ENCODE assay signal across 1 cellular context in the genomic region with DNA sequence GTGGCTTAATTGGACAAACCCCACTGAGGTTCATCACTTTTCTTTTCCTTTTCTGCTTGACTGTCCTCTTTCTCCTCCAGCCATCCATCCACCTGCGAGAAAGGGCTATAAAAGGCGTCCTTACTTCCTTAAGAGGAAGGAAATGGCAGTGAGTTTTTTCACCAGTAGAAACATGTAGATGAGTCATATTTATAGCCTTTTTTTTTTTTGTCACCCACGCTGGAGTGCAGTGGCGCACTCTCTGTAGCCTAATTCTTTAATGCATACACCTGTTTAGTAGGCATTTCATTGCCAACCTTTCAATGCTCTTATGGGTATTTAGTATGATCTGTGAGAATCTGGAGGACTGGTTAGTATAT.
TF ChIP-seq lines count a peak whose summit lies in the region.

No MANE protein-coding gene starts in this region.

TF ChIP-seq in WTC11, 78 proteins besides CTCF, POLR2A, EP300 and RAD21 (continued from another document):
- TF ChIP-seq PRDM15 (CRISPR knock-in tag; IDR thresholded peaks at IDR 0.05) = no peak
- TF ChIP-seq PRRX2 (CRISPR knock-in tag; IDR thresholded peaks at IDR 0.05) = no peak
- TF ChIP-seq, protein P1, sequence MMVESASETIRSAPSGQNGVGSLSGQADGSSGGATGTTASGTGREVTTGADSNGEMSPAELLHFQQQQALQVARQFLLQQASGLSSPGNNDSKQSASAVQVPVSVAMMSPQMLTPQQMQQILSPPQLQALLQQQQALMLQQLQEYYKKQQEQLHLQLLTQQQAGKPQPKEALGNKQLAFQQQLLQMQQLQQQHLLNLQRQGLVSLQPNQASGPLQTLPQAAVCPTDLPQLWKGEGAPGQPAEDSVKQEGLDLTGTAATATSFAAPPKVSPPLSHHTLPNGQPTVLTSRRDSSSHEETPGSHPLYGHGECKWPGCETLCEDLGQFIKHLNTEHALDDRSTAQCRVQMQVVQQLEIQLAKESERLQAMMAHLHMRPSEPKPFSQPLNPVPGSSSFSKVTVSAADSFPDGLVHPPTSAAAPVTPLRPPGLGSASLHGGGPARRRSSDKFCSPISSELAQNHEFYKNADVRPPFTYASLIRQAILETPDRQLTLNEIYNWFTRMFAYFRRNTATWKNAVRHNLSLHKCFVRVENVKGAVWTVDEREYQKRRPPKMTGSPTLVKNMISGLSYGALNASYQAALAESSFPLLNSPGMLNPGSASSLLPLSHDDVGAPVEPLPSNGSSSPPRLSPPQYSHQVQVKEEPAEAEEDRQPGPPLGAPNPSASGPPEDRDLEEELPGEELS (CRISPR knock-in tag; IDR thresholded peaks at IDR 0.05) = no peak
- TF ChIP-seq TCF7 (CRISPR knock-in tag; IDR thresholded peaks at IDR 0.05; ENCODE audit: low read depth) = no peak
- TF ChIP-seq GRHL2 (CRISPR knock-in tag; IDR thresholded peaks at IDR 0.05; ENCODE audit: insufficient replicate concordance, severe bottlenecking) = no peak
- TF ChIP-seq, protein P2, sequence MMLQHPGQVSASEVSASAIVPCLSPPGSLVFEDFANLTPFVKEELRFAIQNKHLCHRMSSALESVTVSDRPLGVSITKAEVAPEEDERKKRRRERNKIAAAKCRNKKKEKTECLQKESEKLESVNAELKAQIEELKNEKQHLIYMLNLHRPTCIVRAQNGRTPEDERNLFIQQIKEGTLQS (CRISPR knock-in tag; conservative IDR thresholded peaks at IDR 0.05) = no peak
- no peak for TF ChIP-seq E2F4 (CRISPR knock-in tag; IDR thresholded peaks at IDR 0.05; ENCODE audit: borderline replicate concordance, low read depth)
- no peak for TF ChIP-seq JAZF1 (CRISPR knock-in tag; IDR thresholded peaks at IDR 0.05)
- TF ChIP-seq, protein P3, sequence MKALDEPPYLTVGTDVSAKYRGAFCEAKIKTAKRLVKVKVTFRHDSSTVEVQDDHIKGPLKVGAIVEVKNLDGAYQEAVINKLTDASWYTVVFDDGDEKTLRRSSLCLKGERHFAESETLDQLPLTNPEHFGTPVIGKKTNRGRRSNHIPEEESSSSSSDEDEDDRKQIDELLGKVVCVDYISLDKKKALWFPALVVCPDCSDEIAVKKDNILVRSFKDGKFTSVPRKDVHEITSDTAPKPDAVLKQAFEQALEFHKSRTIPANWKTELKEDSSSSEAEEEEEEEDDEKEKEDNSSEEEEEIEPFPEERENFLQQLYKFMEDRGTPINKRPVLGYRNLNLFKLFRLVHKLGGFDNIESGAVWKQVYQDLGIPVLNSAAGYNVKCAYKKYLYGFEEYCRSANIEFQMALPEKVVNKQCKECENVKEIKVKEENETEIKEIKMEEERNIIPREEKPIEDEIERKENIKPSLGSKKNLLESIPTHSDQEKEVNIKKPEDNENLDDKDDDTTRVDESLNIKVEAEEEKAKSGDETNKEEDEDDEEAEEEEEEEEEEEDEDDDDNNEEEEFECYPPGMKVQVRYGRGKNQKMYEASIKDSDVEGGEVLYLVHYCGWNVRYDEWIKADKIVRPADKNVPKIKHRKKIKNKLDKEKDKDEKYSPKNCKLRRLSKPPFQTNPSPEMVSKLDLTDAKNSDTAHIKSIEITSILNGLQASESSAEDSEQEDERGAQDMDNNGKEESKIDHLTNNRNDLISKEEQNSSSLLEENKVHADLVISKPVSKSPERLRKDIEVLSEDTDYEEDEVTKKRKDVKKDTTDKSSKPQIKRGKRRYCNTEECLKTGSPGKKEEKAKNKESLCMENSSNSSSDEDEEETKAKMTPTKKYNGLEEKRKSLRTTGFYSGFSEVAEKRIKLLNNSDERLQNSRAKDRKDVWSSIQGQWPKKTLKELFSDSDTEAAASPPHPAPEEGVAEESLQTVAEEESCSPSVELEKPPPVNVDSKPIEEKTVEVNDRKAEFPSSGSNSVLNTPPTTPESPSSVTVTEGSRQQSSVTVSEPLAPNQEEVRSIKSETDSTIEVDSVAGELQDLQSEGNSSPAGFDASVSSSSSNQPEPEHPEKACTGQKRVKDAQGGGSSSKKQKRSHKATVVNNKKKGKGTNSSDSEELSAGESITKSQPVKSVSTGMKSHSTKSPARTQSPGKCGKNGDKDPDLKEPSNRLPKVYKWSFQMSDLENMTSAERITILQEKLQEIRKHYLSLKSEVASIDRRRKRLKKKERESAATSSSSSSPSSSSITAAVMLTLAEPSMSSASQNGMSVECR (CRISPR knock-in tag; IDR thresholded peaks at IDR 0.05; ENCODE audit: borderline replicate concordance) = no peak
- TF ChIP-seq E2F1 (CRISPR knock-in tag; IDR thresholded peaks at IDR 0.05) = no peak
- TF ChIP-seq E2F5 (CRISPR knock-in tag; IDR thresholded peaks at IDR 0.05) = no peak
- TF ChIP-seq NR1H2 (CRISPR knock-in tag; IDR thresholded peaks at IDR 0.05) = no peak
- no peak for TF ChIP-seq ZNF219 (CRISPR knock-in tag; IDR thresholded peaks at IDR 0.05; ENCODE audit: borderline replicate concordance)
- no peak for TF ChIP-seq SOX15 (CRISPR knock-in tag; IDR thresholded peaks at IDR 0.05)
- no peak for TF ChIP-seq ZBTB21 (CRISPR knock-in tag; IDR thresholded peaks at IDR 0.05; ENCODE audit: borderline replicate concordance)
